ENCODE assay signal across 23 cellular contexts in genomic region chr4:121213940-121214339, GRCh38. TPM values are rescaled to one million over a fixed set of nuclear protein-coding genes. Genes with fewer than 3 reads are reported as not detected.
DNase-seq lines count a peak whose midpoint lies in the region; ATAC-seq and TF ChIP-seq lines count a peak whose summit lies in the region.
"Had no signal": no experiment of that assay in that cellular context is flagged by ENCODE, and none has a peak within 500 bp of the region (broad histone marks: within the 10 kb centered on the region; RNA-seq: fewer than 3 reads in every experiment).

No MANE protein-coding gene starts in this region.

- no peak overlapping the region for H3K27ac ChIP-seq in foreskin keratinocyte
- H3K27ac ChIP-seq: 22Rv1 had no signal

- no peak for ATAC-seq in natural killer cell treated with Interleukin-12 subunit alpha and Interleukin-12 subunit beta and Interleukin-15 and Interleukin-18, amount 100 ng/mL, for 72 hours
- ATAC-seq in natural killer cell (no peak), foreskin keratinocyte (peak; percentile 23), WTC11 (no peak)
- ATAC-seq: HCT116, PC-3 had no signal

- peak overlapping the region; percentile 26 for H3K4me3 Mint-ChIP-seq in natural killer cell treated with Interleukin-12 subunit alpha and Interleukin-12 subunit beta and Interleukin-15 and Interleukin-18, amount 100 ng/mL, for 72 hours
- H3K4me3 Mint-ChIP-seq in natural killer cell (no peak overlapping the region), WTC11 (no peak overlapping the region)
- H3K4me3 Mint-ChIP-seq: CD14-positive monocyte had no signal

- H3K27ac Mint-ChIP-seq in natural killer cell treated with Interleukin-12 subunit alpha and Interleukin-12 subunit beta and Interleukin-15 and Interleukin-18, amount 100 ng/mL, for 72 hours: no peak overlapping the region
- H3K27ac Mint-ChIP-seq in natural killer cell (no peak overlapping the region), WTC11 (no peak overlapping the region)
- H3K27ac Mint-ChIP-seq: CD14-positive monocyte had no signal

- POLR2A ChIA-PET in WTC11 (lab: Charles Lee): no interaction called here

- no peaks in the 10 kb centered on the region for H3K27me3 ChIP-seq in foreskin keratinocyte

- peaks cover 0 to 4% of the 10 kb centered on the region in 2 donors for H3K27me3 Mint-ChIP-seq in natural killer cell treated with Interleukin-12 subunit alpha and Interleukin-12 subunit beta and Interleukin-15 and Interleukin-18, amount 100 ng/mL, for 72 hours
- H3K27me3 Mint-ChIP-seq in natural killer cell (ENCODE audit: low read depth in 2 of 2) (peaks cover 3 to 34% of the 10 kb centered on the region in 2 donors), WTC11 (ENCODE audit: low read depth) (no peaks in the 10 kb centered on the region)

- peaks cover 0 to 13% of the 10 kb centered on the region in 2 donors for H3K4me1 Mint-ChIP-seq in natural killer cell treated with Interleukin-12 subunit alpha and Interleukin-12 subunit beta and Interleukin-15 and Interleukin-18, amount 100 ng/mL, for 72 hours (ENCODE audit: low read depth in 2 of 2)
- no peaks in the 10 kb centered on the region for H3K4me1 Mint-ChIP-seq in natural killer cell
- no peaks in the 10 kb centered on the region for H3K4me1 Mint-ChIP-seq in WTC11
- H3K4me1 Mint-ChIP-seq: CD14-positive monocyte had no signal

- intact Hi-C loops in natural killer cell (cut with micrococcal nuclease): no loop called here

- DNase-seq in DMS53 (lab: John Stamatoyannopoulos, UW) (peak; percentile 27), DMS53 treated with DMSO at 0.1 percent for 48 hours (lab: John Stamatoyannopoulos, UW; ENCODE audit: unreplicated experiment) (no peak), natural killer cell (no peak), foreskin keratinocyte (peak in 1 of 2 donors; percentile 26), superior temporal gyrus (ENCODE audit: extremely low spot score) (no peak), WTC11 (ENCODE audit: low spot score) (no peak), EL (no peak)
- no peak for DNase-seq in natural killer cell treated with Interleukin-12 subunit alpha and Interleukin-12 subunit beta and Interleukin-15 and Interleukin-18, amount 100 ng/mL, for 72 hours (ENCODE audit: low spot score)
- DNase-seq: COR-L47, DMS 273 treated with DMSO at 0.1 percent for 48 hours, GOT3, MM.1S, NCI-H1092, NCI-H1436 treated with DMSO at 0.1 percent for 48 hours, NCI-H2029, NCI-H345, NCI-H526, PC-3, RPMI8226 had no signal

- no peak for TF ChIP-seq CTCF in natural killer cell (IDR thresholded peaks at IDR 0.05)
- TF ChIP-seq CTCF in foreskin keratinocyte (conservative IDR thresholded peaks at IDR 0.05): no peak
- no peak for TF ChIP-seq CTCF in WTC11 (IDR thresholded peaks at IDR 0.05)

- peaks cover 6% of the 10 kb centered on the region for H3K36me3 Mint-ChIP-seq in natural killer cell treated with Interleukin-12 subunit alpha and Interleukin-12 subunit beta and Interleukin-15 and Interleukin-18, amount 100 ng/mL, for 72 hours
- no peaks in the 10 kb centered on the region for H3K36me3 Mint-ChIP-seq in natural killer cell
- no peaks in the 10 kb centered on the region for H3K36me3 Mint-ChIP-seq in WTC11
- H3K36me3 Mint-ChIP-seq: CD14-positive monocyte had no signal

- CTCF ChIA-PET in WTC11 (lab: Charles Lee): no interaction called here

- H3K4me1 ChIP-seq in foreskin keratinocyte: no peaks in the 10 kb centered on the region

- H3K9me3 Mint-ChIP-seq in natural killer cell treated with Interleukin-12 subunit alpha and Interleukin-12 subunit beta and Interleukin-15 and Interleukin-18, amount 100 ng/mL, for 72 hours: peaks cover 3% of the 10 kb centered on the region
- H3K9me3 Mint-ChIP-seq in natural killer cell: no peaks in the 10 kb centered on the region
- H3K9me3 Mint-ChIP-seq in WTC11: no peaks in the 10 kb centered on the region

TF ChIP-seq in WTC11, 78 proteins besides CTCF, POLR2A, EP300 and RAD21:
- TF ChIP-seq PRRX2 (CRISPR knock-in tag; IDR thresholded peaks at IDR 0.05): no peak

RNA-seq across cellular contexts. Expression of gene TNIP3, which starts 49.8 kb away (rescaled TPM):
- total RNA-seq in natural killer cell treated with Interleukin-12 subunit alpha and Interleukin-12 subunit beta and Interleukin-15 and Interleukin-18, amount 100 ng/mL, for 72 hours: 1 to 10 TPM in 1 of 2 donors, under 1 TPM in 1; 0.45 to 4.5 TPM
- 1 to 10 TPM in 1 of 3 donors, under 1 TPM in 2; 0.45 to 2.5 (median 0.64) TPM for total RNA-seq in natural killer cell
- 0.10 and 0.21 TPM in 2 replicates for total RNA-seq in foreskin keratinocyte
- 0.12 and 0.16 TPM in 2 replicates for polyA plus RNA-seq in foreskin keratinocyte
- not detected in 3 replicates for total RNA-seq in WTC11 (2021)
- total RNA-seq: LHCN-M2, PC-3 had no signal
